ENCODE assay signal across 17 cellular contexts in genomic region chr1:210207597-210208450, GRCh38. TPM values are rescaled to one million over a fixed set of nuclear protein-coding genes. Genes with fewer than 3 reads are reported as not detected.
DNase-seq lines count a peak whose midpoint lies in the region; ATAC-seq and TF ChIP-seq lines count a peak whose summit lies in the region.
"Had no signal": no experiment of that assay in that cellular context is flagged by ENCODE, and none has a peak within 500 bp of the region (broad histone marks: within the 10 kb centered on the region; RNA-seq: fewer than 3 reads in every experiment).

No MANE protein-coding gene starts in this region.

- H3K27ac Mint-ChIP-seq in activated CD8-positive, alpha-beta T cell treated with anti-CD3 and anti-CD28 coated beads for 36 hours: no peak overlapping the region
- H3K27ac Mint-ChIP-seq in activated CD8-positive, alpha-beta T cell treated with anti-CD3 and anti-CD28 coated beads, Interleukin-2, amount 10 ng/mL, durations not matched to agents 7 days and 5 days: no peak overlapping the region
- H3K27ac Mint-ChIP-seq in WTC11 (no peak overlapping the region), T-cell (no peak overlapping the region)
- H3K27ac Mint-ChIP-seq: CD4-positive, alpha-beta memory T cell; HFFc6 had no signal

- POLR2A ChIA-PET in activated CD8-positive, alpha-beta T cell treated with anti-CD3 and anti-CD28 coated beads for 36 hours (lab: Charles Lee): no interaction called here
- POLR2A ChIA-PET in activated CD8-positive, alpha-beta T cell treated with anti-CD3 and anti-CD28 coated beads, Interleukin-2, amount 10 ng/mL, durations not matched to agents 7 days and 5 days (lab: Charles Lee): no interaction called here
- POLR2A ChIA-PET in WTC11 (lab: Charles Lee): no interaction called here
- POLR2A ChIA-PET in T-cell (lab: Charles Lee): no interaction called here

- CTCF ChIA-PET in activated CD8-positive, alpha-beta T cell treated with anti-CD3 and anti-CD28 coated beads for 36 hours (lab: Charles Lee): no interaction called here
- CTCF ChIA-PET in activated CD8-positive, alpha-beta T cell treated with anti-CD3 and anti-CD28 coated beads, Interleukin-2, amount 10 ng/mL, durations not matched to agents 7 days and 5 days (lab: Charles Lee): no interaction called here
- CTCF ChIA-PET in WTC11 (lab: Charles Lee) (no interaction called here), T-cell (lab: Charles Lee) (no interaction called here)

- no peak overlapping the region for H3K4me3 Mint-ChIP-seq in activated CD8-positive, alpha-beta T cell treated with anti-CD3 and anti-CD28 coated beads for 36 hours
- H3K4me3 Mint-ChIP-seq in activated CD8-positive, alpha-beta T cell treated with anti-CD3 and anti-CD28 coated beads, Interleukin-2, amount 10 ng/mL, durations not matched to agents 7 days and 5 days: no peak overlapping the region
- no peak overlapping the region for H3K4me3 Mint-ChIP-seq in WTC11
- no peak overlapping the region for H3K4me3 Mint-ChIP-seq in T-cell
- H3K4me3 Mint-ChIP-seq: CD4-positive, alpha-beta memory T cell; H9; HFFc6 had no signal

- peaks cover 19% of the 10 kb centered on the region for H3K27me3 Mint-ChIP-seq in activated CD8-positive, alpha-beta T cell treated with anti-CD3 and anti-CD28 coated beads for 36 hours
- peaks cover 6% of the 10 kb centered on the region for H3K27me3 Mint-ChIP-seq in activated CD8-positive, alpha-beta T cell treated with anti-CD3 and anti-CD28 coated beads, Interleukin-2, amount 10 ng/mL, durations not matched to agents 7 days and 5 days (ENCODE audit: low read depth)
- H3K27me3 Mint-ChIP-seq in WTC11 (ENCODE audit: low read depth) (no peaks in the 10 kb centered on the region), T-cell (peaks cover 16 to 19% of the 10 kb centered on the region in 2 donors)

- no peak for ATAC-seq in activated CD8-positive, alpha-beta T cell treated with anti-CD3 and anti-CD28 coated beads for 36 hours
- no peak for ATAC-seq in activated CD8-positive, alpha-beta T cell treated with anti-CD3 and anti-CD28 coated beads, Interleukin-2, amount 10 ng/mL, durations not matched to agents 7 days and 5 days
- ATAC-seq in WTC11: no peak
- peak; percentile 89 for ATAC-seq in left colon
- ATAC-seq in T-cell (replicated peaks in 1 of 4): no peak
- no peak for ATAC-seq in GM21717 (IDR thresholded peaks at IDR 0.05; ENCODE audit: unreplicated experiment)
- ATAC-seq: HCT116 had no signal

- H3K9me3 Mint-ChIP-seq in activated CD8-positive, alpha-beta T cell treated with anti-CD3 and anti-CD28 coated beads for 36 hours: no peaks in the 10 kb centered on the region
- H3K9me3 Mint-ChIP-seq in activated CD8-positive, alpha-beta T cell treated with anti-CD3 and anti-CD28 coated beads, Interleukin-2, amount 10 ng/mL, durations not matched to agents 7 days and 5 days (ENCODE audit: insufficient read depth): no peaks in the 10 kb centered on the region
- H3K9me3 Mint-ChIP-seq in WTC11: peaks cover 4% of the 10 kb centered on the region; the same call in 1 of the 2 replicates
- peaks cover 0 to 2% (median 0%) of the 10 kb centered on the region in 3 donors for H3K9me3 Mint-ChIP-seq in T-cell
- H3K9me3 Mint-ChIP-seq: H9, HFFc6 had no signal

- no peak for DNase-seq in activated CD8-positive, alpha-beta T cell treated with anti-CD3 and anti-CD28 coated beads for 36 hours
- no peak for DNase-seq in activated CD8-positive, alpha-beta T cell treated with anti-CD3 and anti-CD28 coated beads, Interleukin-2, amount 10 ng/mL, durations not matched to agents 7 days and 5 days
- DNase-seq in WTC11 (ENCODE audit: low spot score) (no peak), left colon (no peak), T-cell (no peak), HPDE6-E6E7 (ENCODE audit: extremely low spot score) (no peak)
- DNase-seq: BE2C; Calu3; CD4-positive, alpha-beta memory T cell; COR-L47; DMS153; DND-41; GM23248; H9; HFFc6 had no signal

- peak; percentile 33 for TF ChIP-seq CTCF in activated CD8-positive, alpha-beta T cell treated with anti-CD3 and anti-CD28 coated beads for 36 hours (IDR thresholded peaks at IDR 0.05)
- TF ChIP-seq CTCF in WTC11 (IDR thresholded peaks at IDR 0.05): no peak

- intact Hi-C loops in activated CD8-positive, alpha-beta T cell treated with anti-CD3 and anti-CD28 coated beads for 36 hours (cut with micrococcal nuclease): no loop called here
- intact Hi-C loops in left colon (cut with DNase I, micrococcal nuclease): no loop called here

- no peaks in the 10 kb centered on the region for H3K36me3 Mint-ChIP-seq in activated CD8-positive, alpha-beta T cell treated with anti-CD3 and anti-CD28 coated beads for 36 hours (ENCODE audit: low read depth)
- H3K36me3 Mint-ChIP-seq in activated CD8-positive, alpha-beta T cell treated with anti-CD3 and anti-CD28 coated beads, Interleukin-2, amount 10 ng/mL, durations not matched to agents 7 days and 5 days (ENCODE audit: low read depth): no peaks in the 10 kb centered on the region
- no peaks in the 10 kb centered on the region for H3K36me3 Mint-ChIP-seq in WTC11
- H3K36me3 Mint-ChIP-seq in T-cell: no peaks in the 10 kb centered on the region
- H3K36me3 Mint-ChIP-seq: CD4-positive, alpha-beta memory T cell had no signal

- H3K4me1 Mint-ChIP-seq in activated CD8-positive, alpha-beta T cell treated with anti-CD3 and anti-CD28 coated beads for 36 hours (ENCODE audit: low read depth): no peaks in the 10 kb centered on the region
- no peaks in the 10 kb centered on the region for H3K4me1 Mint-ChIP-seq in activated CD8-positive, alpha-beta T cell treated with anti-CD3 and anti-CD28 coated beads, Interleukin-2, amount 10 ng/mL, durations not matched to agents 7 days and 5 days (ENCODE audit: low read depth)
- peaks cover 15% of the 10 kb centered on the region for H3K4me1 Mint-ChIP-seq in WTC11
- H3K4me1 Mint-ChIP-seq in T-cell: no peaks in the 10 kb centered on the region
- H3K4me1 Mint-ChIP-seq: CD4-positive, alpha-beta memory T cell had no signal

TF ChIP-seq in WTC11, 78 proteins besides CTCF, POLR2A, EP300 and RAD21:
- TF ChIP-seq, protein P1, sequence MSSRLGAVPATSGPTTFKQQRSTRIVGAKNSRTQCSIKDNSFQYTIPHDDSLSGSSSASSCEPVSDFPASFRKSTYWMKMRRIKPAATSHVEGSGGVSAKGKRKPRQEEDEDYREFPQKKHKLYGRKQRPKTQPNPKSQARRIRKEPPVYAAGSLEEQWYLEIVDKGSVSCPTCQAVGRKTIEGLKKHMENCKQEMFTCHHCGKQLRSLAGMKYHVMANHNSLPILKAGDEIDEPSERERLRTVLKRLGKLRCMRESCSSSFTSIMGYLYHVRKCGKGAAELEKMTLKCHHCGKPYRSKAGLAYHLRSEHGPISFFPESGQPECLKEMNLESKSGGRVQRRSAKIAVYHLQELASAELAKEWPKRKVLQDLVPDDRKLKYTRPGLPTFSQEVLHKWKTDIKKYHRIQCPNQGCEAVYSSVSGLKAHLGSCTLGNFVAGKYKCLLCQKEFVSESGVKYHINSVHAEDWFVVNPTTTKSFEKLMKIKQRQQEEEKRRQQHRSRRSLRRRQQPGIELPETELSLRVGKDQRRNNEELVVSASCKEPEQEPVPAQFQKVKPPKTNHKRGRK (CRISPR knock-in tag; IDR thresholded peaks at IDR 0.05; ENCODE audit: borderline replicate concordance): peak; percentile 67; the same call in 1 of the 2 replicates
- no peak for TF ChIP-seq PRRX2 (CRISPR knock-in tag; IDR thresholded peaks at IDR 0.05)
- no peak for TF ChIP-seq ZNF317 (CRISPR knock-in tag; IDR thresholded peaks at IDR 0.05; ENCODE audit: borderline replicate concordance, low read depth)
- TF ChIP-seq NFATC4 (CRISPR knock-in tag; IDR thresholded peaks at IDR 0.05): no peak

RNA-seq across cellular contexts. Expression of gene SERTAD4, which starts 24.8 kb away (rescaled TPM):
- total RNA-seq in activated CD8-positive, alpha-beta T cell treated with anti-CD3 and anti-CD28 coated beads for 36 hours: not detected
- not detected for total RNA-seq in activated CD8-positive, alpha-beta T cell treated with anti-CD3 and anti-CD28 coated beads, Interleukin-2, amount 10 ng/mL, durations not matched to agents 7 days and 5 days
- total RNA-seq in WTC11 (2021): 2.7 to 4.6 TPM (median 2.8 TPM) in 3 replicates
- 1 to 10 TPM; 5.2 to 5.9 TPM for total RNA-seq in left colon
- not detected for total RNA-seq in T-cell
- total RNA-seq: CD4-positive, alpha-beta memory T cell had no signal
